In the genomic region with DNA sequence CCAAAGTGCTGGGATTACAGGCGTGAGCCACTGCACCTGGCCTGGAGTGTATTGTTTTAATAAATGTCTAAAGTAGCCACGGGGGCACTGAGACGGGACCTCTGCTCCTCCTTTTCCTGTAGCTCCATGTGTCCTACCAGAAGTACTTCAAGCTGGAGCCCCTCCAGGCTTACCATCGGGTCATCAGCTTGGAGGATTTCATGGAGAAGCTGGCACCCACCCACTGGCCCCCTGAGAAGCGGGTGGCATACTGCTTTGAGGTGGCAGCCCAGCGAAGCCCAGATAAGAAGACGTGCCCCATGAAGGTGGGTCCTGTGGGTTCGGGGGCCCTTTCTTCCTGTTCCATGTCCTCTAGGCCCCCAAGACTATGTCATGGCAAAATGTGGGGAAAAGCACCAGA, we compare ENCODE assay signal across 16 cellular contexts. TPM values are rescaled to one million over a fixed set of nuclear protein-coding genes. Genes with fewer than 3 reads are reported as not detected.
DNase-seq lines count a peak whose midpoint lies in the region; ATAC-seq and TF ChIP-seq lines count a peak whose summit lies in the region.
"Had no signal": no experiment of that assay in that cellular context is flagged by ENCODE, and none has a peak within 500 bp of the region (broad histone marks: within the 10 kb centered on the region; RNA-seq: fewer than 3 reads in every experiment).

No MANE protein-coding gene starts in this region.

- no peak for TF ChIP-seq CTCF in right atrium auricular region (IDR thresholded peaks at IDR 0.05)
- TF ChIP-seq CTCF in RWPE2 (IDR thresholded peaks at IDR 0.05; ENCODE audit: poor library complexity, severe bottlenecking) = no peak
- no peak for TF ChIP-seq CTCF in hepatocyte (IDR thresholded peaks at IDR 0.05; ENCODE audit: poor library complexity)
- TF ChIP-seq CTCF in transverse colon (IDR thresholded peaks at IDR 0.05) = no peak

- no peaks in the 10 kb centered on the region for H3K27me3 ChIP-seq in right atrium auricular region
- H3K27me3 ChIP-seq in RWPE2 (ENCODE audit: insufficient read depth, poor library complexity, severe bottlenecking) = no peaks in the 10 kb centered on the region
- H3K27me3 ChIP-seq in hepatocyte = no peaks in the 10 kb centered on the region
- H3K27me3 ChIP-seq in transverse colon = no peaks in the 10 kb centered on the region

- no peak for TF ChIP-seq POLR2A in transverse colon (IDR thresholded peaks at IDR 0.05)

- ATAC-seq in Right ventricle myocardium inferior = no peak
- ATAC-seq in RWPE2 (ENCODE audit: low read depth) = no peak
- ATAC-seq: GM12878 had no signal

- intact Hi-C loops in Right ventricle myocardium inferior (cut with DNase I) = no loop called here
- intact Hi-C loops in transverse colon (cut with DNase I; ENCODE audit: low total_unique reads) = no loop called here

- H3K79me2 ChIP-seq in hepatocyte = peaks cover 57% of the 10 kb centered on the region

- TF ChIP-seq EP300 in transverse colon (IDR thresholded peaks at IDR 0.05; ENCODE audit: low read depth) = no peak

- no peaks in the 10 kb centered on the region for H3K4me1 ChIP-seq in right atrium auricular region
- no peaks in the 10 kb centered on the region for H3K4me1 ChIP-seq in RWPE2 (ENCODE audit: insufficient read depth, poor library complexity, severe bottlenecking)
- H3K4me1 ChIP-seq in hepatocyte (ENCODE audit: insufficient read depth) = peaks cover 51% of the 10 kb centered on the region
- peaks cover 7 to 47% (median 24%) of the 10 kb centered on the region in 4 donors for H3K4me1 ChIP-seq in transverse colon

- H3K4me2 ChIP-seq in hepatocyte = no peak overlapping the region

- H3K4me3 ChIP-seq in right atrium auricular region (no peak overlapping the region), RWPE2 (ENCODE audit: severe bottlenecking) (no peak overlapping the region), hepatocyte (no peak overlapping the region), transverse colon (no peak overlapping the region)
- H3K4me3 ChIP-seq: GM12878, GM23248 had no signal

- DNase-seq in Right ventricle myocardium inferior (ENCODE audit: missing footprints) = peak; percentile 67
- no peak for DNase-seq in right atrium auricular region (ENCODE audit: low spot score)
- DNase-seq in RWPE2 (ENCODE audit: low spot score) = peak; percentile 73
- DNase-seq in hepatocyte (ENCODE audit: low spot score) = no peak
- DNase-seq in transverse colon = no peak
- no peak for DNase-seq in GM03348 (ENCODE audit: low spot score)
- DNase-seq in NCI-H2196 (lab: John Stamatoyannopoulos, UW; ENCODE audit: unreplicated experiment) = no peak
- DNase-seq: C1 segment of cervical spinal cord; CD4-positive, alpha-beta memory T cell; COR-L47; DMS153; DND-41; GM23248; H7; HCEC 1CT had no signal

- H3K36me3 ChIP-seq in right atrium auricular region (peaks cover 48% of the 10 kb centered on the region), RWPE2 (ENCODE audit: low read depth) (peaks cover 100% of the 10 kb centered on the region), hepatocyte (replicated peaks; ENCODE audit: insufficient read depth, low read depth) (peaks cover 4% of the 10 kb centered on the region), transverse colon (peaks cover 0 to 10% (median 0%) of the 10 kb centered on the region in 4 donors)

- no peaks in the 10 kb centered on the region for H3K9me2 ChIP-seq in hepatocyte (replicated peaks; ENCODE audit: insufficient read depth)

- H3K9me3 ChIP-seq in right atrium auricular region (no peaks in the 10 kb centered on the region), RWPE2 (ENCODE audit: severe bottlenecking) (no peaks in the 10 kb centered on the region), hepatocyte (ENCODE audit: low read depth) (no peaks in the 10 kb centered on the region), transverse colon (no peaks in the 10 kb centered on the region)

- H4K20me1 ChIP-seq in hepatocyte (ENCODE audit: insufficient read depth, poor library complexity, severe bottlenecking) = no peaks in the 10 kb centered on the region

- in situ Hi-C loops in transverse colon (cut with MboI; ENCODE audit: low pct_ligation_motif_present in 1 of 4, low pct_unique_long_range_greater_than_20kb in 1 of 4, low sequenced_read_pairs in 3 of 4) = no loop called here

- WGBS in hepatocyte (ENCODE audit: low lambda C conversion rate, missing lambda C conversion rate) = 95% methylated on average over 8 of the region's 8 CpGs
- 88% methylated on average over 8 of the region's 8 CpGs; no CpG with 5 or more reads in 1 of the 2 donors for WGBS in transverse colon (ENCODE audit: low coverage in 1 of 2), 2 donors

- H3K27ac ChIP-seq in right atrium auricular region (no peak overlapping the region), RWPE2 (ENCODE audit: poor library complexity, severe bottlenecking) (no peak overlapping the region), hepatocyte (peak overlapping the region; percentile 96), transverse colon (peak overlapping the region in 3 of 4 donors; percentile 78 to 84 (median 83))
- H3K27ac ChIP-seq: GM23248 had no signal

- no peak overlapping the region for H2AFZ ChIP-seq in hepatocyte
- H2AFZ ChIP-seq: GM23248 had no signal

RNA-seq across cellular contexts. Expression of a gene that starts 7.5 kb away (rescaled TPM):
- total RNA-seq in Right ventricle myocardium inferior = 24.5 TPM
- 10 to 100 TPM; 26.8 to 31.6 TPM for total RNA-seq in right atrium auricular region
- total RNA-seq in hepatocyte = 81.4 and 87.3 TPM in 2 replicates
- polyA plus RNA-seq in hepatocyte = 39.4 and 42.0 TPM in 2 replicates
- 10 to 100 TPM; 13.8 to 96.1 (median 49.6) TPM for total RNA-seq in transverse colon

RNA-seq across cellular contexts. Expression of a gene that starts 7.6 kb away (rescaled TPM):
- total RNA-seq in Right ventricle myocardium inferior (6.0 TPM), right atrium auricular region (1 to 10 TPM; 7.0 to 8.1 TPM), hepatocyte (41.1 and 44.6 TPM in 2 replicates), transverse colon (10 to 100 TPM in 2 of 4 donors, 1 to 10 TPM in 2; 6.6 to 24.9 (median 11.8) TPM)
- 31.7 and 39.7 TPM in 2 replicates for polyA plus RNA-seq in hepatocyte

Comparison
In these comparisons a context has a peak if more than half of its experiments do, and no peak if none do; other contexts are left out.
1. DNase-seq: peak in Right ventricle myocardium inferior (single experiment) and RWPE2 (single experiment); none in right atrium auricular region (single experiment), hepatocyte (single experiment), transverse colon (single experiment), GM03348 (single experiment) and NCI-H2196 (single experiment).
2. H3K27ac ChIP-seq: peak in hepatocyte (single experiment) and transverse colon (3 of 4); none in right atrium auricular region (0 of 2) and RWPE2 (single experiment).